Comparison of ENCODE assay signal across 16 cellular contexts in the genomic region with DNA sequence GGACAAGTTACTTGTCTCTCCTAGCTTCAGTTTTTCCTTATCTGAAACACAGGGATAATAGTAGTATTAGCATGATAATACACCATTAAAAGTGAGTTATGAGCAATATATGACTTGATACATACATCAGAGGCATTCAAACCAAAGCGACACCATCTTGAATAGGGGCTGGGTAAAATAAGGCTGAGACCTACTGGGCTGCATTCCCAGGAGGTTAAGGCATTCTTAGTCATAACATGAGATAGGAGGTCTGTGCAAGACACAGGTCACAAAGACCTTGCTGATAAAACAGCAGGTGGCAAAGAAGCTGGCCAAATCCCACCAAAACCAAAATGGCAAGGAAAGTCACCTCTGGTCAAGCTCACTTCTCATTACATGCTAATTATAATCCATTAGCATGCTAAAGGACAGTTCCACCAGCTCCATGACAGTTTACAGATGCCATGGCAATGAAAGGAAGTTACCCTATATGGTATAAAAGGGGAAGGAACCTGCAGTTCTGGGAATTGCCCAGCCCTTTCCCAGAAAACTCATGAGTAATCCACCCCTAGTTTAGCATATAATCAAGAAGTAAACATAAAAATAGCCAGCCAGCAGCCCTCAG. TPM values are rescaled to one million over a fixed set of nuclear protein-coding genes. Genes with fewer than 3 reads are reported as not detected.
A peak's percentile ranks its signal among the peaks of the same experiment; 100 is the strongest.
DNase-seq lines count a peak whose midpoint lies in the region; ATAC-seq, FAIRE-seq and TF ChIP-seq lines count a peak whose summit lies in the region.
"Had no signal": no experiment of that assay in that cellular context is flagged by ENCODE, and none has a peak within 500 bp of the region (broad histone marks: within the 10 kb centered on the region; RNA-seq: fewer than 3 reads in every experiment).

No MANE protein-coding gene starts in this region.

- no peak overlapping the region for H3K4me2 ChIP-seq in PC-3 (ENCODE audit: low read length)

- H3K36me3 ChIP-seq in PC-3 (ENCODE audit: low read depth, low read length) (no peaks in the 10 kb centered on the region), bronchial epithelial cell (ENCODE audit: control insufficient read depth, insufficient read depth, low read length) (no peaks in the 10 kb centered on the region), pancreas (no peaks in the 10 kb centered on the region), suprapubic skin (no peaks in the 10 kb centered on the region)
- H3K36me3 ChIP-seq: esophagus muscularis mucosa, vagina had no signal

- no peaks in the 10 kb centered on the region for H3K36me3 Mint-ChIP-seq in activated naive CD4-positive, alpha-beta T cell treated with anti-CD3 and anti-CD28 coated beads for 36 hours (ENCODE audit: low read depth)
- H3K36me3 Mint-ChIP-seq: mesothelial cell of epicardium had no signal

- ATAC-seq in PC-3, result no peak
- ATAC-seq in pancreas, result peak; percentile 31 to 88 (median 64)
- ATAC-seq in HG03342 (IDR thresholded peaks at IDR 0.05; ENCODE audit: unreplicated experiment), result no peak

- POLR2A ChIA-PET in PC-3 (lab: Charles Lee; ENCODE audit: unreplicated experiment), result no interaction called here

- no TSS peak for BruUV-seq in PC-3 (replicated peaks; lab: Mats Ljungman, UMichigan)

- H3K27ac ChIP-seq in PC-3 (ENCODE audit: low read length) (no peak overlapping the region), pancreas (no peak overlapping the region), suprapubic skin (no peak overlapping the region)
- H3K27ac ChIP-seq: esophagus muscularis mucosa, parathyroid adenoma, vagina had no signal

- peak; percentile 25 for DNase-seq in activated naive CD4-positive, alpha-beta T cell treated with anti-CD3 and anti-CD28 coated beads for 36 hours
- no peak for DNase-seq in activated naive CD4-positive, alpha-beta T cell treated with Interleukin-2 at 50 U/mL for 16 hours
- peak; percentile 46 for DNase-seq in PC-3
- peak; percentile 57 for DNase-seq in bronchial epithelial cell (ENCODE audit: low read depth)
- DNase-seq in pancreas, result peak in 3 of 6 donors; percentile 11 to 65 (median 43)
- no peak for DNase-seq in suprapubic skin (ENCODE audit: low spot score in 2 of 2)
- no peak for DNase-seq in NCI-H146 (lab: John Stamatoyannopoulos, UW)
- DNase-seq: activated CD4-positive, alpha-beta T cell treated with anti-CD3 and anti-CD28 coated beads, Interleukin-2, amount 10 ng/mL, durations not matched to agents 24 days and 14 days; activated gamma-delta T cell treated with Interleukin-2 at 50 U/mL for 16 hours; MM.1S; NCI-H2171 treated with DMSO at 0.1 percent for 48 hours had no signal

- no peaks in the 10 kb centered on the region for H3K4me1 Mint-ChIP-seq in activated naive CD4-positive, alpha-beta T cell treated with anti-CD3 and anti-CD28 coated beads for 36 hours (ENCODE audit: low read depth)
- H3K4me1 Mint-ChIP-seq: activated CD4-positive, alpha-beta T cell treated with anti-CD3 and anti-CD28 coated beads, Interleukin-2, amount 10 ng/mL, durations not matched to agents 24 days and 14 days had no signal

- H3K27me3 ChIP-seq in PC-3 (ENCODE audit: low read length), result no peaks in the 10 kb centered on the region
- no peaks in the 10 kb centered on the region for H3K27me3 ChIP-seq in bronchial epithelial cell (ENCODE audit: control insufficient read depth, insufficient read depth, low read length)
- peaks cover 0 to 4% (median 0%) of the 10 kb centered on the region in 4 donors for H3K27me3 ChIP-seq in pancreas
- H3K27me3 ChIP-seq in suprapubic skin, result no peaks in the 10 kb centered on the region
- H3K27me3 ChIP-seq: vagina had no signal

- H3K4me3 ChIP-seq in PC-3 (ENCODE audit: low read length) (no peak overlapping the region), bronchial epithelial cell (ENCODE audit: low read depth, low read length) (no peak overlapping the region), pancreas (no peak overlapping the region), suprapubic skin (no peak overlapping the region)
- H3K4me3 ChIP-seq: esophagus muscularis mucosa, vagina had no signal

- no peak for TF ChIP-seq POLR2A in suprapubic skin (IDR thresholded peaks at IDR 0.05)

- no peak for TF ChIP-seq EP300 in suprapubic skin (IDR thresholded peaks at IDR 0.05)

- no peaks in the 10 kb centered on the region for H3K27me3 Mint-ChIP-seq in activated naive CD4-positive, alpha-beta T cell treated with anti-CD3 and anti-CD28 coated beads for 36 hours (ENCODE audit: low read depth)

- intact Hi-C loops in activated naive CD4-positive, alpha-beta T cell treated with anti-CD3 and anti-CD28 coated beads for 36 hours (cut with micrococcal nuclease), result no loop called here
- intact Hi-C loops in PC-3 (cut with micrococcal nuclease), result no loop called here
- intact Hi-C loops in pancreas (cut with DNase I), result no loop called here

- FAIRE-seq in bronchial epithelial cell (lab: Jason Lieb, UNC) (no peak), pancreas (lab: Jason Lieb, UNC) (no peak)

- CTCF ChIA-PET in activated naive CD4-positive, alpha-beta T cell treated with anti-CD3 and anti-CD28 coated beads for 36 hours (lab: Charles Lee), result no interaction called here
- CTCF ChIA-PET in PC-3 (lab: Charles Lee), result no interaction called here

- no peak overlapping the region for H2AFZ ChIP-seq in PC-3 (ENCODE audit: low read length)
- H2AFZ ChIP-seq: parathyroid adenoma had no signal

- no peaks in the 10 kb centered on the region for H3K79me2 ChIP-seq in PC-3 (ENCODE audit: low read length)
- H3K79me2 ChIP-seq: parathyroid adenoma had no signal

- no peaks in the 10 kb centered on the region for H3K9me3 ChIP-seq in PC-3 (ENCODE audit: low read length)
- no peaks in the 10 kb centered on the region for H3K9me3 ChIP-seq in pancreas
- no peaks in the 10 kb centered on the region for H3K9me3 ChIP-seq in suprapubic skin
- H3K9me3 ChIP-seq: esophagus muscularis mucosa, vagina had no signal

- H3K9ac ChIP-seq in PC-3 (ENCODE audit: low read length), result no peak overlapping the region
- H3K9ac ChIP-seq: parathyroid adenoma had no signal

- 83 to 95% methylated on average over 1 of the region's 1 CpG for WGBS in pancreas, 2 donors
- 91% methylated on average over 1 of the region's 1 CpG for WGBS in suprapubic skin

- no peaks in the 10 kb centered on the region for H4K20me1 ChIP-seq in PC-3 (ENCODE audit: low read length)

- no peaks in the 10 kb centered on the region for H3K9me3 Mint-ChIP-seq in activated naive CD4-positive, alpha-beta T cell treated with anti-CD3 and anti-CD28 coated beads for 36 hours
- H3K9me3 Mint-ChIP-seq: activated CD4-positive, alpha-beta T cell treated with anti-CD3 and anti-CD28 coated beads, Interleukin-2, amount 10 ng/mL, durations not matched to agents 24 days and 14 days; mesothelial cell of epicardium had no signal

- TF ChIP-seq CTCF in PC-3 (conservative IDR thresholded peaks at IDR 0.05; ENCODE audit: low read depth, low read length) (no peak), bronchial epithelial cell (IDR thresholded peaks at IDR 0.05; ENCODE audit: insufficient read depth, low read length, severe bottlenecking) (no peak), pancreas (IDR thresholded peaks at IDR 0.05) (no peak), suprapubic skin (IDR thresholded peaks at IDR 0.05) (no peak)

- H3K27ac Mint-ChIP-seq in activated naive CD4-positive, alpha-beta T cell treated with anti-CD3 and anti-CD28 coated beads for 36 hours, result no peak overlapping the region
- H3K27ac Mint-ChIP-seq: activated CD4-positive, alpha-beta T cell treated with anti-CD3 and anti-CD28 coated beads, Interleukin-2, amount 10 ng/mL, durations not matched to agents 24 days and 14 days; mesothelial cell of epicardium had no signal

- no peak overlapping the region for H3K4me3 Mint-ChIP-seq in activated naive CD4-positive, alpha-beta T cell treated with anti-CD3 and anti-CD28 coated beads for 36 hours
- H3K4me3 Mint-ChIP-seq: activated CD4-positive, alpha-beta T cell treated with anti-CD3 and anti-CD28 coated beads, Interleukin-2, amount 10 ng/mL, durations not matched to agents 24 days and 14 days; mesothelial cell of epicardium had no signal

- H3K4me1 ChIP-seq in PC-3 (ENCODE audit: insufficient read depth, low read length), result no peaks in the 10 kb centered on the region; the same call in 1 of the 2 replicates
- H3K4me1 ChIP-seq in pancreas, result peaks cover 0 to 10% (median 0%) of the 10 kb centered on the region in 3 donors
- no peaks in the 10 kb centered on the region for H3K4me1 ChIP-seq in suprapubic skin
- H3K4me1 ChIP-seq: parathyroid adenoma, vagina had no signal

- H3K9me2 ChIP-seq in PC-3 (replicated peaks; ENCODE audit: low read length), result no peaks in the 10 kb centered on the region

- H3F3A ChIP-seq in PC-3 (ENCODE audit: low read length, unreplicated experiment), result no peaks in the 10 kb centered on the region

RNA-seq across cellular contexts. Expression of a gene that starts 37.2 kb away (rescaled TPM):
- 1 to 10 TPM in 1 of 2 experiments, under 1 TPM in 1; 0.91 to 1.1 TPM for total RNA-seq in activated naive CD4-positive, alpha-beta T cell treated with anti-CD3 and anti-CD28 coated beads for 36 hours
- total RNA-seq in PC-3 (2014; rRNA removed) (47.6 and 65.4 TPM in 2 replicates), bronchial epithelial cell (0.13 and 0.53 TPM in 2 replicates), pancreas (1 to 10 TPM in 1 of 6 donors, under 1 TPM in 3, not detected in 2; 0.12 to 1.1 (median 0.24) TPM), suprapubic skin (10 to 100 TPM in 1 of 4 donors, 1 to 10 TPM in 3; 2.9 to 10.5 (median 5.0) TPM)
- polyA plus RNA-seq in pancreas, result under 1 TPM in 1 of 2 donors, not detected in 1; 0.05 TPM

Comparison
In these comparisons a context has a peak if more than half of its experiments do, and no peak if none do; other contexts are left out.
1. DNase-seq: peak in activated naive CD4-positive, alpha-beta T cell treated with anti-CD3 and anti-CD28 coated beads for 36 hours (single experiment), PC-3 (single experiment) and bronchial epithelial cell (single experiment); none in activated naive CD4-positive, alpha-beta T cell treated with Interleukin-2 at 50 U/mL for 16 hours (single experiment), suprapubic skin (0 of 2) and NCI-H146 (single experiment).
2. ATAC-seq: peak in pancreas (4 of 4); none in PC-3 (single experiment) and HG03342 (single experiment).